9 cellular contexts compared by ENCODE assay signal in genomic region chr10:9944690-9945089, GRCh38.
"Had no signal": no experiment of that assay in that cellular context is flagged by ENCODE, and none has a peak within 500 bp of the region (broad histone marks: within the 10 kb centered on the region; RNA-seq: fewer than 3 reads in every experiment).

No MANE protein-coding gene starts in this region.

- H2AFZ ChIP-seq: GM23248 had no signal

- H3K27ac ChIP-seq: GM23248, HL-60 had no signal

- H3K4me3 ChIP-seq: GM23248, HAP-1 had no signal

- H3K9ac ChIP-seq: GM23248 had no signal

- H3K9me3 ChIP-seq: HAP-1 had no signal

- ATAC-seq: HCT116, HepG2 had no signal

- DNase-seq: GM23248, GOT3, H7, HFFc6, KBM-7 had no signal

- H3K36me3 ChIP-seq: HAP-1 had no signal
